In the genomic region with DNA sequence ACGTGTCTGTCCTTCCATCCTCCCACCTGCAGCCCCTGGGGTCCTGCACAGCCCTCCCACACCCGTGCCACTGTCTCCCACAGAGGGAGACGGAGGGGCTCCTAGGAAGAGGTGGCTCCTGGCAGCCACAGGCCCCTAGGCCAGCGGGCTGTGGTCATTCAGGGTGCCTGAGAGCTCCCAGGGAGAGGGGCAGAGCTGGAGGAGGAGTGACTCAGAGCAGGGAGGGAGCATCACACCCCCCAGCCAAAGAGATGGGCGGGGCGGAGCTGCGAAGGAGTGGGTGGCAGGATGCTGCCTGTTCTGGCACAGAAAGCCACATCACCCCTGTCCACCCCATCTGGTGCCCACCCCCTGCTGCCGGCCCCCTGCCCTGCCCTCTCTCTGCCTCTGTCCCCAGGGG, we compare ENCODE assay signal across 11 cellular contexts. TPM values are rescaled to one million over a fixed set of nuclear protein-coding genes. Genes with fewer than 3 reads are reported as not detected.
DNase-seq lines count a peak whose midpoint lies in the region; ATAC-seq and TF ChIP-seq lines count a peak whose summit lies in the region.
"Had no signal": no experiment of that assay in that cellular context is flagged by ENCODE, and none has a peak within 500 bp of the region (broad histone marks: within the 10 kb centered on the region; RNA-seq: fewer than 3 reads in every experiment).

No MANE protein-coding gene starts in this region.

- intact Hi-C loops in CD8-positive, alpha-beta T cell (cut with DNase I, micrococcal nuclease): no loop called here

- no peak overlapping the region for H3K27ac Mint-ChIP-seq in CD8-positive, alpha-beta T cell
- no peak overlapping the region for H3K27ac Mint-ChIP-seq in activated naive CD8-positive, alpha-beta T cell treated with anti-CD3 and anti-CD28 coated beads, Interleukin-2, amount 50 U/mL, for 24 hours
- H3K27ac Mint-ChIP-seq: memory B cell had no signal

- no peak overlapping the region for H3K4me3 ChIP-seq in CD8-positive, alpha-beta T cell (ENCODE audit: low read depth, low read length)

- no peaks in the 10 kb centered on the region for H3K9me3 ChIP-seq in CD8-positive, alpha-beta T cell (ENCODE audit: low read length)

- ATAC-seq in CD8-positive, alpha-beta T cell: peak; percentile 74
- peak; percentile 82 for ATAC-seq in activated naive CD8-positive, alpha-beta T cell treated with anti-CD3 and anti-CD28 coated beads, Interleukin-2, amount 50 U/mL, for 24 hours
- ATAC-seq in HG03378 (IDR thresholded peaks at IDR 0.05; ENCODE audit: unreplicated experiment): no peak
- ATAC-seq in GM18511 (IDR thresholded peaks at IDR 0.05; ENCODE audit: unreplicated experiment): no peak

- H3K4me3 Mint-ChIP-seq in CD8-positive, alpha-beta T cell: no peak overlapping the region
- H3K4me3 Mint-ChIP-seq in activated naive CD8-positive, alpha-beta T cell treated with anti-CD3 and anti-CD28 coated beads, Interleukin-2, amount 50 U/mL, for 24 hours: no peak overlapping the region
- H3K4me3 Mint-ChIP-seq: memory B cell had no signal

- H3K36me3 ChIP-seq in CD8-positive, alpha-beta T cell (ENCODE audit: insufficient read depth, low read length): no peaks in the 10 kb centered on the region

- no peaks in the 10 kb centered on the region for H3K9me3 Mint-ChIP-seq in CD8-positive, alpha-beta T cell
- H3K9me3 Mint-ChIP-seq in activated naive CD8-positive, alpha-beta T cell treated with anti-CD3 and anti-CD28 coated beads, Interleukin-2, amount 50 U/mL, for 24 hours: no peaks in the 10 kb centered on the region
- H3K9me3 Mint-ChIP-seq: memory B cell had no signal

- H3K27me3 ChIP-seq in CD8-positive, alpha-beta T cell (ENCODE audit: insufficient read depth, low read length): no peaks in the 10 kb centered on the region

- H3K4me1 ChIP-seq in CD8-positive, alpha-beta T cell (ENCODE audit: insufficient read depth, low read length): peaks cover 15% of the 10 kb centered on the region

- H3K36me3 Mint-ChIP-seq in CD8-positive, alpha-beta T cell: no peaks in the 10 kb centered on the region
- no peaks in the 10 kb centered on the region for H3K36me3 Mint-ChIP-seq in activated naive CD8-positive, alpha-beta T cell treated with anti-CD3 and anti-CD28 coated beads, Interleukin-2, amount 50 U/mL, for 24 hours (ENCODE audit: low read depth)
- H3K36me3 Mint-ChIP-seq: memory B cell had no signal

- peaks cover 16% of the 10 kb centered on the region for H3K4me1 Mint-ChIP-seq in CD8-positive, alpha-beta T cell (ENCODE audit: low read depth)
- H3K4me1 Mint-ChIP-seq in activated naive CD8-positive, alpha-beta T cell treated with anti-CD3 and anti-CD28 coated beads, Interleukin-2, amount 50 U/mL, for 24 hours: peaks cover 12% of the 10 kb centered on the region

- no peak for TF ChIP-seq CTCF in CD8-positive, alpha-beta T cell (IDR thresholded peaks at IDR 0.05)

- CTCF ChIA-PET in CD8-positive, alpha-beta T cell (lab: Charles Lee): no interaction called here

- no peaks in the 10 kb centered on the region for H3K27me3 Mint-ChIP-seq in CD8-positive, alpha-beta T cell (ENCODE audit: low read depth)
- H3K27me3 Mint-ChIP-seq in activated naive CD8-positive, alpha-beta T cell treated with anti-CD3 and anti-CD28 coated beads, Interleukin-2, amount 50 U/mL, for 24 hours: no peaks in the 10 kb centered on the region

- peak in 1 of 7 experiments; percentile 53 for DNase-seq in CD8-positive, alpha-beta T cell
- DNase-seq in MV-4-11 (lab: John Stamatoyannopoulos, UW) (peak; percentile 45), HuH-7.5 (ENCODE audit: low spot score) (no peak), ureter (ENCODE audit: low spot score) (no peak)
- peak; percentile 54 for DNase-seq in activated naive CD8-positive, alpha-beta T cell treated with anti-CD3 and anti-CD28 coated beads, Interleukin-2, amount 50 U/mL, for 24 hours
- DNase-seq in stimulated activated CD4-positive, alpha-beta T cell treated with anti-CD3 and anti-CD28 coated beads, Interleukin-1b, Interleukin-23, amount 100 ng/mL, for 48 hours: peak; percentile 42
- DNase-seq: amniotic stem cell, NCI-H1930 had no signal

- POLR2A ChIA-PET in CD8-positive, alpha-beta T cell (lab: Charles Lee): no interaction called here

- no peak overlapping the region for H3K27ac ChIP-seq in CD8-positive, alpha-beta T cell (ENCODE audit: low read depth, low read length)

RNA-seq across cellular contexts. Expression of a gene that starts 50.5 kb away (rescaled TPM):
- total RNA-seq in CD8-positive, alpha-beta T cell: 1 to 10 TPM; 5.0 to 5.4 TPM
- total RNA-seq in ureter: 10.8 TPM

Comparison
In these comparisons a context has a peak if more than half of its experiments do, and no peak if none do; other contexts are left out.
1. ATAC-seq: peak in CD8-positive, alpha-beta T cell (single experiment) and activated naive CD8-positive, alpha-beta T cell treated with anti-CD3 and anti-CD28 coated beads, Interleukin-2, amount 50 U/mL, for 24 hours (single experiment); none in HG03378 (single experiment) and GM18511 (single experiment).
2. DNase-seq: peak in MV-4-11 (single experiment), activated naive CD8-positive, alpha-beta T cell treated with anti-CD3 and anti-CD28 coated beads, Interleukin-2, amount 50 U/mL, for 24 hours (single experiment) and stimulated activated CD4-positive, alpha-beta T cell treated with anti-CD3 and anti-CD28 coated beads, Interleukin-1b, Interleukin-23, amount 100 ng/mL, for 48 hours (single experiment); none in HuH-7.5 (single experiment) and ureter (single experiment).